ENCODE assay signal across 8 cellular contexts in the genomic region with DNA sequence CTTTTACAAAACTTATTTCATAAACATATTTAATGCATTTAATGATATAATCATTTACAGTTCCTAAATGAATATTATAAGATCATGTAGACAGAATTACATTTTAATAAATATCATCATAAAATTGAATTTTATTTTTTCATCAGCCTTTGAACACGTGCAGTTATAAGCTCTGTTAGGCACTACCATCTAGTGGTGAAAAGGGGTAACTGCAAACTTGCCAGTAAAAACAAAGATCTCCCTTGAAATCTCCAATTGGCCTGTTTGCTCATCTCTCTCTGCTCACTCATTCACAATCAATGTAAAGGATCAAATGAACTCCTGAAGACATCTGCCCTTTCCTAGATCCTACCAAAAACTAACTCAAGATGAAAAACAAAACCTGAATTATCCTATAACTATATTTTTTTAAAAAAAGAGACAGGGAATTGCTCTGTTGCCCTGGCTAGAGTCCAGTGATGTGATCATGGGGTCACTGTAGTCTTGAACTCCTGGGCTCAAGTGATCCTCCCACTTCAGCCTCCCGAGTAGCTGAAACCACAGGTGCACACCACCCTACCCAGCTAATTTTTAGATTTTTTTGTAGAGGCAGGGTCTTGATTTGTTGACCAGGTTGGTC. TPM values are rescaled to one million over a fixed set of nuclear protein-coding genes. Genes with fewer than 3 reads are reported as not detected.
DNase-seq lines count a peak whose midpoint lies in the region; ATAC-seq, FAIRE-seq and TF ChIP-seq lines count a peak whose summit lies in the region.

No MANE protein-coding gene starts in this region.

- no peaks in the 10 kb centered on the region for H3K9me3 Mint-ChIP-seq in CD8-positive, alpha-beta T cell

- H3K14ac ChIP-seq in trophoblast cell (ENCODE audit: low read length): no peak overlapping the region

- no peak overlapping the region for H3K23ac ChIP-seq in trophoblast cell (ENCODE audit: low read length)

- peak overlapping the region; percentile 66 for H3K27ac Mint-ChIP-seq in CD8-positive, alpha-beta T cell

- peaks cover 22% of the 10 kb centered on the region for H3K4me1 ChIP-seq in CD8-positive, alpha-beta T cell (ENCODE audit: insufficient read depth, low read length)
- H3K4me1 ChIP-seq in foreskin keratinocyte (no peaks in the 10 kb centered on the region), trophoblast cell (ENCODE audit: control insufficient read depth in 1 of 2, insufficient read depth in 2 of 2, low read length in 2 of 2) (no peaks in the 10 kb centered on the region)

- H3K36me3 Mint-ChIP-seq in CD8-positive, alpha-beta T cell: peaks cover 58% of the 10 kb centered on the region

- no peak overlapping the region for H3K4me3 ChIP-seq in CD8-positive, alpha-beta T cell (ENCODE audit: low read depth, low read length)
- no peak overlapping the region for H3K4me3 ChIP-seq in trophoblast cell (ENCODE audit: low read depth, low read length)

- H3K36me3 ChIP-seq in CD8-positive, alpha-beta T cell (ENCODE audit: insufficient read depth, low read length): peaks cover 52% of the 10 kb centered on the region
- no peaks in the 10 kb centered on the region for H3K36me3 ChIP-seq in trophoblast cell (ENCODE audit: control insufficient read depth in 1 of 2, insufficient read depth in 2 of 2, low read length in 2 of 2)

- FAIRE-seq in GM18507 (lab: Jason Lieb, UNC): peak; percentile 50

- no peaks in the 10 kb centered on the region for H3K79me2 ChIP-seq in trophoblast cell (ENCODE audit: control insufficient read depth, insufficient read depth, low read length, poor library complexity)

- H3K79me1 ChIP-seq in trophoblast cell (ENCODE audit: low read length): no peaks in the 10 kb centered on the region

- no peak overlapping the region for H4K12ac ChIP-seq in trophoblast cell (ENCODE audit: low read depth, low read length)

- H2AFZ ChIP-seq in trophoblast cell (ENCODE audit: insufficient read depth, low read length, poor library complexity): no peak overlapping the region

- CTCF ChIA-PET in CD8-positive, alpha-beta T cell (lab: Charles Lee): interaction anchor here (0.5 to 2.1 kb wide), 14 partner anchors 9 to 178 kb away, joined by 3 to 7 read pairs (median 3); no protein-coding TSS in a partner anchor

- DNase-seq in CD8-positive, alpha-beta T cell: peak in 2 of 7 experiments; percentile 8 to 36
- peak; percentile 40 for DNase-seq in GM18507 (ENCODE audit: extremely low spot score, insufficient read length, low read depth)
- peak; percentile 25 for DNase-seq in NCI-H226
- DNase-seq in activated T-cell treated with anti-CD3 and anti-CD28 coated beads, Interleukin-2, amount 50 U/mL, for 1 hour: peak; percentile 4
- peak; percentile 33 to 44 for DNase-seq in foreskin keratinocyte
- peak; percentile 3 to 75 for DNase-seq in trophoblast cell

- peak; percentile 96 for TF ChIP-seq CTCF in CD8-positive, alpha-beta T cell (IDR thresholded peaks at IDR 0.05)
- TF ChIP-seq CTCF in foreskin keratinocyte (conservative IDR thresholded peaks at IDR 0.05): peak; percentile 92

- H4K8ac ChIP-seq in trophoblast cell (ENCODE audit: low read depth, low read length): no peak overlapping the region

- no peak overlapping the region for H2BK5ac ChIP-seq in trophoblast cell (ENCODE audit: low read depth, low read length, poor library complexity)

- H3K27ac ChIP-seq in CD8-positive, alpha-beta T cell (ENCODE audit: low read depth, low read length): no peak overlapping the region
- no peak overlapping the region for H3K27ac ChIP-seq in foreskin keratinocyte
- H3K27ac ChIP-seq in trophoblast cell (ENCODE audit: low read depth, low read length): no peak overlapping the region

- H3K4me2 ChIP-seq in trophoblast cell (ENCODE audit: low read length): no peak overlapping the region

- H2BK12ac ChIP-seq in trophoblast cell (ENCODE audit: low read length): no peak overlapping the region

- H2AK5ac ChIP-seq in trophoblast cell (ENCODE audit: low read length): no peak overlapping the region

- intact Hi-C loops in CD8-positive, alpha-beta T cell (cut with DNase I, micrococcal nuclease): loop anchor here in 1 of 2 experiments (10.0 kb wide), 1 partner anchor 615 kb away; no protein-coding TSS in a partner anchor

- no peak overlapping the region for H2BK120ac ChIP-seq in trophoblast cell (ENCODE audit: insufficient read depth, low read length, poor library complexity)

- H3K27me3 ChIP-seq in CD8-positive, alpha-beta T cell (ENCODE audit: insufficient read depth, low read length): no peaks in the 10 kb centered on the region
- H3K27me3 ChIP-seq in foreskin keratinocyte (no peaks in the 10 kb centered on the region), trophoblast cell (ENCODE audit: insufficient read depth, low read length) (no peaks in the 10 kb centered on the region)

- no CpG with 5 or more reads among the region's 2 CpGs for WGBS in trophoblast cell (ENCODE audit: extremely low coverage, insufficient coverage, insufficient read length)

- H3K27me3 Mint-ChIP-seq in CD8-positive, alpha-beta T cell (ENCODE audit: low read depth): no peaks in the 10 kb centered on the region

- no peak overlapping the region for H3K9ac ChIP-seq in trophoblast cell (ENCODE audit: low read length)

- no peak overlapping the region for H4K91ac ChIP-seq in trophoblast cell (ENCODE audit: low read depth, low read length)

- no peaks in the 10 kb centered on the region for H3K9me3 ChIP-seq in CD8-positive, alpha-beta T cell (ENCODE audit: low read length)
- no peaks in the 10 kb centered on the region for H3K9me3 ChIP-seq in trophoblast cell (ENCODE audit: insufficient read depth, low read depth, low read length)

- H3K4me1 Mint-ChIP-seq in CD8-positive, alpha-beta T cell (ENCODE audit: low read depth): peaks cover 21% of the 10 kb centered on the region

- no peak overlapping the region for H3K4me3 Mint-ChIP-seq in CD8-positive, alpha-beta T cell

- POLR2A ChIA-PET in CD8-positive, alpha-beta T cell (lab: Charles Lee): interaction anchor here (0.7 to 1.3 kb wide), 2 partner anchors 31 to 55 kb away, joined by 3 read pairs; no protein-coding TSS in a partner anchor

- no peak overlapping the region for H3K18ac ChIP-seq in trophoblast cell (ENCODE audit: low read length)

- peak; percentile 93 for ATAC-seq in CD8-positive, alpha-beta T cell
- ATAC-seq in foreskin keratinocyte (peak; percentile 35), GM18909 (IDR thresholded peaks at IDR 0.05; ENCODE audit: poor library complexity, unreplicated experiment) (no peak), HG02623 (IDR thresholded peaks at IDR 0.05; ENCODE audit: unreplicated experiment) (no peak)

- no peak overlapping the region for H3K4ac ChIP-seq in trophoblast cell (ENCODE audit: low read depth, low read length)

RNA-seq across cellular contexts. Expression of gene SAMHD1, which starts 31.7 kb away (rescaled TPM):
- total RNA-seq in CD8-positive, alpha-beta T cell: 10 to 100 TPM; 74.6 to 78.2 TPM
- total RNA-seq in foreskin keratinocyte: 66.2 and 71.5 TPM in 2 replicates
- polyA plus RNA-seq in foreskin keratinocyte: 39.0 and 40.9 TPM in 2 replicates
- polyA plus RNA-seq in trophoblast cell (2013): 1.9 and 2.1 TPM in 2 replicates

RNA-seq across cellular contexts. Expression of gene TLDC2, which starts 43.9 kb away (rescaled TPM):
- total RNA-seq in CD8-positive, alpha-beta T cell: not detected
- total RNA-seq in foreskin keratinocyte: 0.10 TPM in 1 of 2 replicates, not detected in the other
- 0.09 TPM in 1 of 2 replicates, not detected in the other for polyA plus RNA-seq in foreskin keratinocyte
- 0.03 TPM in 1 of 2 replicates, not detected in the other for polyA plus RNA-seq in trophoblast cell (2013)

Comparison
In these comparisons a context has a peak if more than half of its experiments do, and no peak if none do; other contexts are left out.
1. ATAC-seq: peak in CD8-positive, alpha-beta T cell (single experiment) and foreskin keratinocyte (single experiment); none in GM18909 (single experiment) and HG02623 (single experiment).